In the genomic region with DNA sequence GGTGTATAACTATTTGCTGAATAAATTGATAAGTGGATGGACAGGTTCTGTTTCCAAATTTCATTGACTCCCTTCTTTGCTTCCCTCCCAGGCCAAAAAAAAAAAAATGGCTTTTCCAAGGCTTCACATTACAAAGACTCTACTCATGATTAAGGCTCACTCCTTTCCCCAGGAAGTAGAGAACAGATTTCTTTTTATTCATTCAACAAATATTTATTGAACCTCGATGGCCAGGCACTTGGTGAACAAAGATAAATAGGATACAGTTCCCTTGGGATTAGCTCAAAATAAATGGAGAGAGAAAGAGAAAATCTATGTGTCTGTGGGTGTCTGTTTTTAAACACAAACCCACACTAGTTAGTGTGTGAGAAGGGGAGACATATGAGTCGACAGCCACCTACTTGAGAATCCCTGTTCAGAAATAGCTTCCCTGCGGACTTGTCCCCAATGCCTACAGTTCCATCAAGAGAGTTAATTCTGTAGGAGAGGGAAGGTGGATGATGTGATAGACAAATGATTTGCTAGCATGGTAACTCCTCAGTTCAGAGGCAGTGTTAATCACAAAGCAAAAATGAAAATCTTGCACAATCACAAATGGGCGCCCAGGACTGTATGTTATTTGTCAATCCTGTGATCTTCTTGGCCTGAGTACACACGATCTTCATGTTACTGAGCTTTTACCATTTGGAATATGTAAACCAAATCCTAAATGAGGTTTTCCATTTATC, we compare ENCODE assay signal across 13 cellular contexts. TPM values are rescaled to one million over a fixed set of nuclear protein-coding genes. Genes with fewer than 3 reads are reported as not detected.
DNase-seq lines count a peak whose midpoint lies in the region; ATAC-seq and TF ChIP-seq lines count a peak whose summit lies in the region.
"Had no signal": no experiment of that assay in that cellular context is flagged by ENCODE, and none has a peak within 500 bp of the region (broad histone marks: within the 10 kb centered on the region; RNA-seq: fewer than 3 reads in every experiment).

No MANE protein-coding gene starts in this region.

- TF ChIP-seq RAD21 in HCT116 (IDR thresholded peaks at IDR 0.05; ENCODE audit: low read depth) = no peak

- TF ChIP-seq CTCF in HCT116 (IDR thresholded peaks at IDR 0.05 in 2 of 3, conservative IDR thresholded peaks at IDR 0.05 in 1 of 3; ENCODE audit: borderline replicate concordance in 1 of 3, insufficient read depth in 1 of 3, low read depth in 2 of 3, low read length in 2 of 3) = no peak
- no peak for TF ChIP-seq CTCF in MCF 10A (IDR thresholded peaks at IDR 0.05; ENCODE audit: unreplicated experiment)
- no peak for TF ChIP-seq CTCF in right atrium auricular region (IDR thresholded peaks at IDR 0.05)

- H3K27ac Mint-ChIP-seq in MCF 10A (ENCODE audit: low read depth, unreplicated experiment) = peak overlapping the region; percentile 70
- peak overlapping the region in 1 of 9 donors; percentile 6 for H3K27ac Mint-ChIP-seq in naive thymus-derived CD4-positive, alpha-beta T cell

- intact Hi-C loops in HCT116 (cut with micrococcal nuclease) = no loop called here
- intact Hi-C loops in MCF 10A (cut with micrococcal nuclease) = no loop called here
- intact Hi-C loops in naive thymus-derived CD4-positive, alpha-beta T cell (cut with micrococcal nuclease) = no loop called here

- CTCF ChIA-PET in HCT116 (lab: Charles Lee) (interaction anchor here (0.5 kb wide), 1 partner anchor 56 kb away, joined by 3 read pairs; no protein-coding TSS in a partner anchor), MCF 10A (lab: Yijun Ruan, JAX) (interaction anchor here (0.5 to 1.3 kb wide), 3 partner anchors 291 to 515 kb away, joined by 3 to 9 read pairs (median 3); a partner anchor contains a TSS)
- CTCF ChIA-PET in naive thymus-derived CD4-positive, alpha-beta T cell (lab: Charles Lee) = interaction anchor here (0.6 kb wide), 1 partner anchor 141 kb away, joined by 3 read pairs; no protein-coding TSS in a partner anchor

- POLR2A ChIA-PET in HCT116 (lab: Charles Lee) (no interaction called here), MCF 10A (lab: Yijun Ruan, JAX) (interaction anchor here (0.6 to 12.6 kb wide), 12 partner anchors 11 to 720 kb away, joined by 3 to 291 read pairs (median 4); a partner anchor contains a TSS)
- POLR2A ChIA-PET in naive thymus-derived CD4-positive, alpha-beta T cell (lab: Charles Lee) = no interaction called here

- H3K4me3 ChIP-seq in HCT116 (replicated peaks in 1 of 2; ENCODE audit: low read depth in 1 of 2, low read length in 2 of 2) (no peak overlapping the region), right atrium auricular region (no peak overlapping the region), skeletal muscle cell (ENCODE audit: low read depth, low read length) (no peak overlapping the region)
- H3K4me3 ChIP-seq in naive thymus-derived CD4-positive, alpha-beta T cell (ENCODE audit: low read length) = no peak overlapping the region

- no peak overlapping the region for H3K9ac ChIP-seq in HCT116 (ENCODE audit: low read length)
- H3K9ac ChIP-seq: KMS-11 had no signal

- peaks cover 66% of the 10 kb centered on the region for H3K4me1 Mint-ChIP-seq in MCF 10A (ENCODE audit: insufficient read depth, unreplicated experiment)
- peaks cover 23 to 84% (median 47%) of the 10 kb centered on the region in 7 donors for H3K4me1 Mint-ChIP-seq in naive thymus-derived CD4-positive, alpha-beta T cell

- peaks cover under 1% of the 10 kb centered on the region for H3K79me2 ChIP-seq in HCT116 (ENCODE audit: insufficient read depth, low read length)

- H3K36me3 Mint-ChIP-seq in MCF 10A (ENCODE audit: insufficient read depth, unreplicated experiment) = peaks cover 30% of the 10 kb centered on the region
- peaks cover 5 to 33% (median 19%) of the 10 kb centered on the region in 5 donors for H3K36me3 Mint-ChIP-seq in naive thymus-derived CD4-positive, alpha-beta T cell

- H3K36me3 ChIP-seq in HCT116 (ENCODE audit: control insufficient read depth in 1 of 2, insufficient read depth in 2 of 2, low read length in 2 of 2) (no peaks in the 10 kb centered on the region), right atrium auricular region (no peaks in the 10 kb centered on the region)
- H3K36me3 ChIP-seq in naive thymus-derived CD4-positive, alpha-beta T cell (ENCODE audit: control insufficient read depth in 2 of 3, insufficient read depth in 3 of 3, low read length in 3 of 3) = peaks cover 0 to 11% (median 0%) of the 10 kb centered on the region in 3 experiments

- no peaks in the 10 kb centered on the region for H3K9me3 Mint-ChIP-seq in MCF 10A (ENCODE audit: unreplicated experiment)
- no peaks in the 10 kb centered on the region for H3K9me3 Mint-ChIP-seq in naive thymus-derived CD4-positive, alpha-beta T cell
- H3K9me3 Mint-ChIP-seq: CD8-positive, alpha-beta memory T cell had no signal

- DNase-seq in HCT116 (ENCODE audit: low read depth, low spot score) (no peak), MCF 10A (ENCODE audit: unreplicated experiment) (peak; percentile 67), right atrium auricular region (ENCODE audit: low spot score) (no peak), skeletal muscle cell (ENCODE audit: low read depth) (peak; percentile 41), germinal center (ENCODE audit: low spot score) (no peak)
- DNase-seq in stimulated activated CD4-positive, alpha-beta T cell treated with anti-CD3 and anti-CD28 coated beads, Interleukin-4, amount 100 ng/mL, for 4 hours = no peak
- DNase-seq in naive thymus-derived CD4-positive, alpha-beta T cell = no peak
- DNase-seq: amniotic stem cell; CD8-positive, alpha-beta memory T cell; NCI-H510A had no signal

- H3K9me3 ChIP-seq in HCT116 (ENCODE audit: control insufficient read depth in 1 of 2, insufficient read depth in 1 of 2, low read depth in 1 of 2, low read length in 2 of 2) (no peaks in the 10 kb centered on the region), right atrium auricular region (no peaks in the 10 kb centered on the region)
- no peaks in the 10 kb centered on the region for H3K9me3 ChIP-seq in naive thymus-derived CD4-positive, alpha-beta T cell (ENCODE audit: control insufficient read depth in 2 of 3, low read length in 3 of 3)

- RAD21 ChIA-PET in HCT116 (lab: Charles Lee; ENCODE audit: low non-redundant PET in 1 of 2, low total read pairs in 2 of 2, uncharacterized antibody in 2 of 2, unreplicated experiment in 2 of 2) = no interaction called here

- H3K4me3 Mint-ChIP-seq in MCF 10A (ENCODE audit: unreplicated experiment) = no peak overlapping the region
- no peak overlapping the region for H3K4me3 Mint-ChIP-seq in naive thymus-derived CD4-positive, alpha-beta T cell
- H3K4me3 Mint-ChIP-seq: CD8-positive, alpha-beta memory T cell had no signal

- no peaks in the 10 kb centered on the region for H3K9me2 ChIP-seq in HCT116 (ENCODE audit: insufficient read depth)

- no peak for TF ChIP-seq POLR2A in HCT116 (IDR thresholded peaks at IDR 0.05; ENCODE audit: borderline replicate concordance, extremely low read depth, insufficient read depth, insufficient read length)

- H3K4me2 ChIP-seq in HCT116 (ENCODE audit: low read length) = no peak overlapping the region
- H3K4me2 ChIP-seq: KMS-11 had no signal

- H4K20me1 ChIP-seq in HCT116 (ENCODE audit: insufficient read depth) = no peaks in the 10 kb centered on the region

- no peak for ATAC-seq in HCT116
- ATAC-seq in naive thymus-derived CD4-positive, alpha-beta T cell = no peak
- ATAC-seq in HG02588 (IDR thresholded peaks at IDR 0.05; ENCODE audit: unreplicated experiment) = no peak
- ATAC-seq: esophagus mucosa had no signal

- BruUV-seq in HCT116 (replicated peaks; lab: Mats Ljungman, UMichigan) = no TSS peak
- BruUV-seq in MCF 10A (replicated peaks; lab: Mats Ljungman, UMichigan) = no TSS peak

- H3K27ac ChIP-seq in HCT116 (ENCODE audit: low read depth, low read length) (no peak overlapping the region), right atrium auricular region (peak overlapping the region; percentile 19 to 62)
- no peak overlapping the region for H3K27ac ChIP-seq in naive thymus-derived CD4-positive, alpha-beta T cell (ENCODE audit: low read depth, low read length)
- H3K27ac ChIP-seq: KMS-11 had no signal

- H2AFZ ChIP-seq in HCT116 (ENCODE audit: low read depth, low read length, poor library complexity, severe bottlenecking) = no peak overlapping the region

- H3K27me3 Mint-ChIP-seq in MCF 10A (ENCODE audit: insufficient read depth, unreplicated experiment) = no peaks in the 10 kb centered on the region
- no peaks in the 10 kb centered on the region for H3K27me3 Mint-ChIP-seq in naive thymus-derived CD4-positive, alpha-beta T cell
- H3K27me3 Mint-ChIP-seq: CD8-positive, alpha-beta memory T cell had no signal

- H3K27me3 ChIP-seq in HCT116 (ENCODE audit: insufficient read depth, low read length) = no peaks in the 10 kb centered on the region
- H3K27me3 ChIP-seq in right atrium auricular region = no peaks in the 10 kb centered on the region
- no peaks in the 10 kb centered on the region for H3K27me3 ChIP-seq in naive thymus-derived CD4-positive, alpha-beta T cell (ENCODE audit: control insufficient read depth in 2 of 2, insufficient read depth in 2 of 2, low read length in 2 of 2)

- H3K4me1 ChIP-seq in HCT116 (ENCODE audit: control insufficient read depth in 1 of 2, insufficient read depth in 2 of 2, low read length in 2 of 2) (peaks cover 18 to 28% of the 10 kb centered on the region in 2 experiments), right atrium auricular region (peaks cover 0 to 51% of the 10 kb centered on the region in 2 donors)
- H3K4me1 ChIP-seq in naive thymus-derived CD4-positive, alpha-beta T cell (ENCODE audit: control insufficient read depth in 2 of 2, insufficient read depth in 2 of 2, low read length in 2 of 2) = no peaks in the 10 kb centered on the region

TF ChIP-seq in HCT116, 20 proteins besides CTCF, POLR2A, EP300 and RAD21 (continues in another document):
- TF ChIP-seq EZH2phosphoT487 (IDR thresholded peaks at IDR 0.05; ENCODE audit: borderline replicate concordance) = no peak
- TF ChIP-seq ZFX (IDR thresholded peaks at IDR 0.05) = no peak
- TF ChIP-seq SIN3A (IDR thresholded peaks at IDR 0.05; ENCODE audit: low read depth) = no peak
- TF ChIP-seq TCF7L2 (IDR thresholded peaks at IDR 0.05; ENCODE audit: borderline replicate concordance, extremely low read depth, insufficient read depth, insufficient read length) = no peak
- no peak for TF ChIP-seq CBX3 (IDR thresholded peaks at IDR 0.05; ENCODE audit: low read depth)

RNA-seq across cellular contexts. Expression of a gene that starts 20.3 kb away (rescaled TPM):
- 22.3 TPM for total RNA-seq in HCT116 (2021; ENCODE audit: unreplicated experiment)
- polyA plus RNA-seq in HCT116 (2012) = 21.5 and 22.3 TPM in 2 replicates
- 56.8 and 57.9 TPM in 2 replicates for total RNA-seq in MCF 10A (2022)
- total RNA-seq in right atrium auricular region = 10 to 100 TPM; 12.1 to 25.2 TPM
- 10 to 100 TPM; 12.7 to 22.1 (median 21.0) TPM for total RNA-seq in naive thymus-derived CD4-positive, alpha-beta T cell
- polyA plus RNA-seq in naive thymus-derived CD4-positive, alpha-beta T cell = 10 to 100 TPM; 16.8 to 21.0 TPM

Comparison
In these comparisons a context has a peak if more than half of its experiments do, and no peak if none do; other contexts are left out.
1. DNase-seq: peak in MCF 10A (single experiment) and skeletal muscle cell (single experiment); none in HCT116 (single experiment), right atrium auricular region (single experiment), stimulated activated CD4-positive, alpha-beta T cell treated with anti-CD3 and anti-CD28 coated beads, Interleukin-4, amount 100 ng/mL, for 4 hours (0 of 2), naive thymus-derived CD4-positive, alpha-beta T cell (0 of 9) and germinal center (single experiment).
2. H3K27ac ChIP-seq: peak in right atrium auricular region (2 of 2); none in HCT116 (single experiment) and naive thymus-derived CD4-positive, alpha-beta T cell (single experiment).